ENCODE assay signal across 23 cellular contexts in genomic region chr7:843230-843629, GRCh38.
"Had no signal": no experiment of that assay in that cellular context is flagged by ENCODE, and none has a peak within 500 bp of the region (broad histone marks: within the 10 kb centered on the region; RNA-seq: fewer than 3 reads in every experiment).

No MANE protein-coding gene starts in this region.

- H3K27me3 ChIP-seq: brain microvascular endothelial cell, esophagus squamous epithelium, tibial nerve had no signal

- H3K4me3 ChIP-seq: esophagus squamous epithelium, lower lobe of right lung, mucosa of descending colon, tibial nerve had no signal

- H3K9me3 ChIP-seq: esophagus squamous epithelium, lower lobe of right lung, mucosa of descending colon, tibial nerve had no signal

- H3K4me3 Mint-ChIP-seq: activated CD4-positive, alpha-beta T cell treated with anti-CD3 and anti-CD28 coated beads, Interleukin-2, amount 10 ng/mL, durations not matched to agents 7 days and 5 days; activated CD8-positive, alpha-beta memory T cell treated with anti-CD3 and anti-CD28 coated beads, Interleukin-2, amount 10 ng/mL, durations not matched to agents 7 days and 5 days; activated CD8-positive, alpha-beta T cell treated with anti-CD3 and anti-CD28 coated beads for 36 hours; activated naive CD4-positive, alpha-beta T cell treated with anti-CD3 and anti-CD28 coated beads, Interleukin-2, amount 50 U/mL, for 24 hours; effector memory CD8-positive, alpha-beta T cell; naive B cell; neural crest cell; stimulated activated naive CD8-positive, alpha-beta T cell treated with anti-CD3 and anti-CD28 coated beads, Interleukin-15, Interleukin-2, amounts not matched to agents 100 ng/mL and 50 ng/mL, for 24 hours; T-helper 2 cell treated with Interferon-gamma antibody and Interleukin-4, amounts not matched to agents 5 μg/mL and 100 μg/mL, for 36 hours had no signal

- H3K4me1 Mint-ChIP-seq: activated CD8-positive, alpha-beta memory T cell treated with anti-CD3 and anti-CD28 coated beads, Interleukin-2, amount 10 ng/mL, durations not matched to agents 7 days and 5 days; activated naive CD4-positive, alpha-beta T cell treated with anti-CD3 and anti-CD28 coated beads, Interleukin-2, amount 50 U/mL, for 24 hours had no signal

- ATAC-seq: activated CD8-positive, alpha-beta memory T cell treated with anti-CD3 and anti-CD28 coated beads, Interleukin-2, amount 10 ng/mL, durations not matched to agents 7 days and 5 days; activated CD8-positive, alpha-beta T cell treated with anti-CD3 and anti-CD28 coated beads for 36 hours; effector memory CD8-positive, alpha-beta T cell; left colon had no signal

- H3K27ac ChIP-seq: brain microvascular endothelial cell, lower lobe of right lung, tibial nerve, WERI-Rb-1 had no signal

- H3K27ac Mint-ChIP-seq: activated CD4-positive, alpha-beta T cell treated with anti-CD3 and anti-CD28 coated beads, Interleukin-2, amount 10 ng/mL, durations not matched to agents 7 days and 5 days; activated CD8-positive, alpha-beta memory T cell treated with anti-CD3 and anti-CD28 coated beads, Interleukin-2, amount 10 ng/mL, durations not matched to agents 7 days and 5 days; activated CD8-positive, alpha-beta T cell treated with anti-CD3 and anti-CD28 coated beads for 36 hours; activated naive CD4-positive, alpha-beta T cell treated with anti-CD3 and anti-CD28 coated beads, Interleukin-2, amount 50 U/mL, for 24 hours; stimulated activated naive CD8-positive, alpha-beta T cell treated with anti-CD3 and anti-CD28 coated beads, Interleukin-15, Interleukin-2, amounts not matched to agents 100 ng/mL and 50 ng/mL, for 24 hours; T-helper 2 cell treated with Interferon-gamma antibody and Interleukin-4, amounts not matched to agents 5 μg/mL and 100 μg/mL, for 36 hours had no signal

- H3K27me3 Mint-ChIP-seq: activated CD4-positive, alpha-beta T cell treated with anti-CD3 and anti-CD28 coated beads, Interleukin-2, amount 10 ng/mL, durations not matched to agents 7 days and 5 days; activated CD8-positive, alpha-beta memory T cell treated with anti-CD3 and anti-CD28 coated beads, Interleukin-2, amount 10 ng/mL, durations not matched to agents 7 days and 5 days; activated CD8-positive, alpha-beta T cell treated with anti-CD3 and anti-CD28 coated beads for 36 hours; activated naive CD4-positive, alpha-beta T cell treated with anti-CD3 and anti-CD28 coated beads, Interleukin-2, amount 50 U/mL, for 24 hours; effector memory CD8-positive, alpha-beta T cell; naive B cell; stimulated activated naive CD8-positive, alpha-beta T cell treated with anti-CD3 and anti-CD28 coated beads, Interleukin-15, Interleukin-2, amounts not matched to agents 100 ng/mL and 50 ng/mL, for 24 hours had no signal

- H3K4me1 ChIP-seq: lower lobe of right lung had no signal

- H3K9me3 Mint-ChIP-seq: activated CD8-positive, alpha-beta T cell treated with anti-CD3 and anti-CD28 coated beads for 36 hours; activated naive CD4-positive, alpha-beta T cell treated with anti-CD3 and anti-CD28 coated beads, Interleukin-2, amount 50 U/mL, for 24 hours; effector memory CD8-positive, alpha-beta T cell; naive B cell; neural crest cell; stimulated activated naive CD8-positive, alpha-beta T cell treated with anti-CD3 and anti-CD28 coated beads, Interleukin-15, Interleukin-2, amounts not matched to agents 100 ng/mL and 50 ng/mL, for 24 hours; T-helper 2 cell treated with Interferon-gamma antibody and Interleukin-4, amounts not matched to agents 5 μg/mL and 100 μg/mL, for 36 hours had no signal

- DNase-seq: activated CD4-positive, alpha-beta T cell treated with anti-CD3 and anti-CD28 coated beads, Interleukin-2, amount 10 ng/mL, durations not matched to agents 7 days and 5 days; activated CD4-positive, CD25-positive, alpha-beta regulatory T cell treated with anti-CD3 and anti-CD28 coated beads, Interleukin-2, amount 50 U/mL, for 72 hours; activated CD8-positive, alpha-beta memory T cell treated with anti-CD3 and anti-CD28 coated beads, Interleukin-2, amount 10 ng/mL, durations not matched to agents 7 days and 5 days; activated CD8-positive, alpha-beta T cell treated with anti-CD3 and anti-CD28 coated beads for 36 hours; activated gamma-delta T cell; activated T-cell treated with anti-CD3 and anti-CD28 coated beads for 4 hours; aorta; brain microvascular endothelial cell; dermis blood vessel endothelial cell; effector memory CD8-positive, alpha-beta T cell; esophagus squamous epithelium; left colon; naive B cell; stimulated activated CD4-positive, alpha-beta T cell treated with anti-CD3 and anti-CD28 coated beads, Interleukin-12 subunit alpha, Interleukin-12 subunit beta, amount 100 ng/mL, for 4 hours; stimulated activated CD4-positive, alpha-beta T cell treated with anti-CD3 and anti-CD28 coated beads, Interleukin-1b, Interleukin-23, amount 100 ng/mL, for 48 hours; WERI-Rb-1 had no signal
